37 cellular contexts compared by ENCODE assay signal in the genomic region with DNA sequence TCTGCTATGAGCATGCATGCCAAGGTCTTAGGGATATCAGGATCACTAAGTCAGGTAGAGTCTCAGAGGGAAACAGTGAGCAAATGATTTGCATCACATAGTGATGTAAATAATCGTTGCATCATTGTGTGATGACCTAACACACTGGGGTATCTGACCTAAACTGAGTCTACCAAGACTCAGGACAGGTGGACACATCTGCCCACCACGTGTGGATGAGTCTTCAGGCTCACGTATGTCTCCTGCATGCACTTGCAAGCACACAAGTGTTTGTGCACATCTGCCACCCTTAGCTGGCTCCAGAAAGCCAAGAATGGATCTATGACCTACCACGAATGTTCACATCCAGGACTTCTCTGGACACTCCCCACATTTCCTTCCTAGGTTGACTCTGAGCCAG.
"Had no signal": no experiment of that assay in that cellular context is flagged by ENCODE, and none has a peak within 500 bp of the region (broad histone marks: within the 10 kb centered on the region; RNA-seq: fewer than 3 reads in every experiment).

No MANE protein-coding gene starts in this region.

- H3K4me1 ChIP-seq: adrenal gland, breast epithelium had no signal

- H3K9me3 Mint-ChIP-seq: activated B cell treated with CpG ODN at 0.5 μM for 24 hours; activated CD4-positive, alpha-beta memory T cell treated with anti-CD3 and anti-CD28 coated beads for 36 hours; activated CD4-positive, alpha-beta T cell treated with anti-CD3 and anti-CD28 coated beads, Interleukin-2, amount 10 ng/mL, durations not matched to agents 24 days and 14 days; activated CD8-positive, alpha-beta T cell treated with anti-CD3 and anti-CD28 coated beads for 36 hours; activated naive CD4-positive, alpha-beta T cell treated with anti-CD3 and anti-CD28 coated beads for 36 hours; activated naive CD4-positive, alpha-beta T cell treated with anti-CD3 and anti-CD28 coated beads, Interleukin-2, amount 50 U/mL, for 72 hours; activated naive CD8-positive, alpha-beta T cell treated with anti-CD3 and anti-CD28 coated beads for 36 hours; activated T-cell treated with anti-CD3 and anti-CD28 coated beads, Interleukin-2, amount 50 U/mL, for 4 hours; activated T-cell treated with anti-CD3 and anti-CD28 coated beads, Interleukin-2, amount 50 U/mL, for 72 hours; activated T-helper 1 cell treated with anti-CD3 and anti-CD28 coated beads, Interleukin-12 subunit alpha, Interleukin-12 subunit beta, Interleukin-2, Interleukin-4 antibody, amounts not matched to agents 30 ng/mL and 10 ng/mL and 1 ng/mL, durations not matched to agents 14 hours and 24 hours and 36 hours; activated T-helper 17 cell treated with anti-CD3 and anti-CD28 coated beads, Interleukin-2, amount 50 U/mL, for 72 hours; T-helper 1 cell treated with Interleukin-12 subunit alpha and Interleukin-12 subunit beta and Interleukin-4 antibody, amounts not matched to agents 30 μg/mL and 1 μg/mL, for 36 hours; T-helper 2 cell treated with Interferon-gamma antibody and Interleukin-4, amounts not matched to agents 5 μg/mL and 100 μg/mL, for 36 hours had no signal

- H3K9me3 ChIP-seq: adrenal gland, body of pancreas, breast epithelium had no signal

- ATAC-seq: activated CD8-positive, alpha-beta T cell treated with anti-CD3 and anti-CD28 coated beads for 36 hours; activated naive CD4-positive, alpha-beta T cell treated with anti-CD3 and anti-CD28 coated beads, Interleukin-2, amount 50 U/mL, for 72 hours; activated T-cell treated with anti-CD3 and anti-CD28 coated beads, Interleukin-2, amount 50 U/mL, for 4 hours; activated T-cell treated with anti-CD3 and anti-CD28 coated beads, Interleukin-2, amount 50 U/mL, for 72 hours; activated T-helper 17 cell treated with anti-CD3 and anti-CD28 coated beads, Interleukin-2, amount 50 U/mL, for 72 hours; body of pancreas had no signal

- H3K27me3 Mint-ChIP-seq: activated CD4-positive, alpha-beta T cell treated with anti-CD3 and anti-CD28 coated beads, Interleukin-2, amount 10 ng/mL, durations not matched to agents 24 days and 14 days had no signal

- FAIRE-seq: astrocyte, TTC549 had no signal

- H3K4me3 ChIP-seq: adrenal gland, body of pancreas, breast epithelium, cardiac muscle cell had no signal

- H3K36me3 ChIP-seq: adrenal gland, brain microvascular endothelial cell, breast epithelium, cardiac muscle cell had no signal

- H3K4me3 Mint-ChIP-seq: activated B cell treated with CpG ODN at 0.5 μM for 24 hours; activated CD4-positive, alpha-beta memory T cell treated with anti-CD3 and anti-CD28 coated beads for 36 hours; activated CD4-positive, alpha-beta T cell treated with anti-CD3 and anti-CD28 coated beads, Interleukin-2, amount 10 ng/mL, durations not matched to agents 24 days and 14 days; activated CD8-positive, alpha-beta T cell treated with anti-CD3 and anti-CD28 coated beads for 36 hours; activated naive CD4-positive, alpha-beta T cell treated with anti-CD3 and anti-CD28 coated beads for 36 hours; activated naive CD8-positive, alpha-beta T cell treated with anti-CD3 and anti-CD28 coated beads for 36 hours; activated T-cell treated with anti-CD3 and anti-CD28 coated beads, Interleukin-2, amount 50 U/mL, for 4 hours; activated T-cell treated with anti-CD3 and anti-CD28 coated beads, Interleukin-2, amount 50 U/mL, for 72 hours; activated T-helper 1 cell treated with anti-CD3 and anti-CD28 coated beads, Interleukin-12 subunit alpha, Interleukin-12 subunit beta, Interleukin-2, Interleukin-4 antibody, amounts not matched to agents 30 ng/mL and 10 ng/mL and 1 ng/mL, durations not matched to agents 14 hours and 24 hours and 36 hours; activated T-helper 17 cell treated with anti-CD3 and anti-CD28 coated beads, Interleukin-2, amount 50 U/mL, for 72 hours; T-helper 1 cell treated with Interleukin-12 subunit alpha and Interleukin-12 subunit beta and Interleukin-4 antibody, amounts not matched to agents 30 μg/mL and 1 μg/mL, for 36 hours; T-helper 2 cell treated with Interferon-gamma antibody and Interleukin-4, amounts not matched to agents 5 μg/mL and 100 μg/mL, for 36 hours had no signal

- DNase-seq: activated B cell treated with CpG ODN at 0.5 μM for 24 hours; activated CD4-positive, alpha-beta memory T cell treated with anti-CD3 and anti-CD28 coated beads for 36 hours; activated CD4-positive, alpha-beta T cell treated with anti-CD3 and anti-CD28 coated beads for 4 hours; activated CD4-positive, alpha-beta T cell treated with anti-CD3 and anti-CD28 coated beads, Interleukin-2, amount 10 ng/mL, durations not matched to agents 24 days and 14 days; activated CD4-positive, alpha-beta T cell treated with anti-CD3 and anti-CD28 coated beads, Interleukin-2, amount 50 U/mL, for 1 hour; activated CD4-positive, alpha-beta T cell treated with anti-CD3 and anti-CD28 coated beads, Interleukin-2, amount 50 U/mL, for 4 hours; activated CD4-positive, CD25-positive, alpha-beta regulatory T cell treated with anti-CD3 and anti-CD28 coated beads, Interleukin-2, amount 50 U/mL, for 72 hours; activated CD8-positive, alpha-beta memory T cell treated with anti-CD3 and anti-CD28 coated beads, Interleukin-2, amount 50 U/mL, for 4 hours; activated CD8-positive, alpha-beta T cell treated with anti-CD3 and anti-CD28 coated beads for 36 hours; activated effector memory CD4-positive, alpha-beta T cell treated with anti-CD3 and anti-CD28 coated beads, Interleukin-2, amount 50 U/mL, for 16 hours; activated gamma-delta T cell treated with Interleukin-2 at 50 U/mL for 16 hours; activated naive CD4-positive, alpha-beta T cell; activated naive CD4-positive, alpha-beta T cell treated with anti-CD3 and anti-CD28 coated beads for 36 hours; activated naive CD4-positive, alpha-beta T cell treated with anti-CD3 and anti-CD28 coated beads, Interleukin-2, amount 50 U/mL, for 16 hours; activated naive CD8-positive, alpha-beta T cell treated with anti-CD3 and anti-CD28 coated beads for 36 hours; activated T-cell treated with anti-CD3 and anti-CD28 coated beads for 4 hours; activated T-cell treated with anti-CD3 and anti-CD28 coated beads, Interleukin-2, amount 50 U/mL, for 1 hour; activated T-cell treated with anti-CD3 and anti-CD28 coated beads, Interleukin-2, amount 50 U/mL, for 4 hours; activated T-cell treated with anti-CD3 and anti-CD28 coated beads, Interleukin-2, amount 50 U/mL, for 72 hours; adrenal gland; amniotic stem cell; body of pancreas; brain microvascular endothelial cell; central memory CD4-positive, alpha-beta T cell; T-helper 1 cell; T-helper 2 cell; T-helper 9 cell had no signal

- H3K27ac Mint-ChIP-seq: activated B cell treated with CpG ODN at 0.5 μM for 24 hours; activated CD4-positive, alpha-beta memory T cell treated with anti-CD3 and anti-CD28 coated beads for 36 hours; activated CD4-positive, alpha-beta T cell treated with anti-CD3 and anti-CD28 coated beads, Interleukin-2, amount 10 ng/mL, durations not matched to agents 24 days and 14 days; activated CD8-positive, alpha-beta T cell treated with anti-CD3 and anti-CD28 coated beads for 36 hours; activated naive CD4-positive, alpha-beta T cell treated with anti-CD3 and anti-CD28 coated beads for 36 hours; activated naive CD4-positive, alpha-beta T cell treated with anti-CD3 and anti-CD28 coated beads, Interleukin-2, amount 50 U/mL, for 72 hours; activated naive CD8-positive, alpha-beta T cell treated with anti-CD3 and anti-CD28 coated beads for 36 hours; activated T-cell treated with anti-CD3 and anti-CD28 coated beads, Interleukin-2, amount 50 U/mL, for 72 hours; activated T-helper 1 cell treated with anti-CD3 and anti-CD28 coated beads, Interleukin-12 subunit alpha, Interleukin-12 subunit beta, Interleukin-2, Interleukin-4 antibody, amounts not matched to agents 30 ng/mL and 10 ng/mL and 1 ng/mL, durations not matched to agents 14 hours and 24 hours and 36 hours; activated T-helper 17 cell treated with anti-CD3 and anti-CD28 coated beads, Interleukin-2, amount 50 U/mL, for 72 hours; T-helper 1 cell treated with Interleukin-12 subunit alpha and Interleukin-12 subunit beta and Interleukin-4 antibody, amounts not matched to agents 30 μg/mL and 1 μg/mL, for 36 hours; T-helper 2 cell treated with Interferon-gamma antibody and Interleukin-4, amounts not matched to agents 5 μg/mL and 100 μg/mL, for 36 hours had no signal

- H3K4me1 Mint-ChIP-seq: activated B cell treated with CpG ODN at 0.5 μM for 24 hours; activated CD4-positive, alpha-beta T cell treated with anti-CD3 and anti-CD28 coated beads, Interleukin-2, amount 10 ng/mL, durations not matched to agents 24 days and 14 days; activated naive CD8-positive, alpha-beta T cell treated with anti-CD3 and anti-CD28 coated beads for 36 hours; activated T-helper 17 cell treated with anti-CD3 and anti-CD28 coated beads, Interleukin-2, amount 50 U/mL, for 72 hours had no signal

- H3K36me3 Mint-ChIP-seq: activated CD4-positive, alpha-beta memory T cell treated with anti-CD3 and anti-CD28 coated beads for 36 hours; activated naive CD4-positive, alpha-beta T cell treated with anti-CD3 and anti-CD28 coated beads, Interleukin-2, amount 50 U/mL, for 72 hours; activated naive CD8-positive, alpha-beta T cell treated with anti-CD3 and anti-CD28 coated beads for 36 hours had no signal

- H3K27me3 ChIP-seq: adrenal gland, body of pancreas, brain microvascular endothelial cell had no signal

- H3K27ac ChIP-seq: adrenal gland, body of pancreas, brain microvascular endothelial cell, breast epithelium, cardiac muscle cell, VCaP had no signal
